Comparison of ENCODE assay signal across 16 cellular contexts in the genomic region with DNA sequence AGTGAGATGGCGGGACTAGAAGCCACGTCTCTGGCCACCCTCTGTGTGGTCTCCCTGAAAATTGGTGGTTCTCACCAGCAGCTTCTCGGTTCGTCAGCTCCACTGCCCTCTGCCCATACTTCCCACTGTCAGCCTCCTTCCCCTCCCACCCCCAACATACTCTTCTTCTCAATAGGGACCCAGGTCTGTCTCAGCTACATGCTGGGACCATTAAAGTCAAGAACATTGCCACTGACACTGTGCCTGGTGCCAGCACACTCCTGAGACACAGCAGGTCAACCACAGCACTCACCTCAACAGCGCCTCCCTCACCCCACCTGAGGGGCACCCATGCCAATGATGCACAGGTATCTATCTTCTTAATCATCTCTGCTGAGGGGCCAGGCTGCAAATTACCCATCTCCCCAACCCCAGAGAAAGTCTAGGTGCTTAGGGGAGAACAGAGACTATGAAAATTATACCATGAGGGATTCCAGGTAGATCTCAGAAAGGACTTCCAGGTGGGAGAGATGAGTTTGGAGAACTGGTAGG. TPM values are rescaled to one million over a fixed set of nuclear protein-coding genes. Genes with fewer than 3 reads are reported as not detected.
A peak's percentile ranks its signal among the peaks of the same experiment; 100 is the strongest.
DNase-seq lines count a peak whose midpoint lies in the region; ATAC-seq and TF ChIP-seq lines count a peak whose summit lies in the region.
"Had no signal": no experiment of that assay in that cellular context is flagged by ENCODE, and none has a peak within 500 bp of the region (broad histone marks: within the 10 kb centered on the region; RNA-seq: fewer than 3 reads in every experiment).

No MANE protein-coding gene starts in this region.

- no peak overlapping the region for H3K4me2 ChIP-seq in H9 (ENCODE audit: insufficient read depth, insufficient read length, low read length)

- peaks cover 9% of the 10 kb centered on the region; the same call in 1 of the 2 replicates for H3K27me3 ChIP-seq in H9 (ENCODE audit: insufficient read depth, low read length)

- H3K79me2 ChIP-seq in H9 (ENCODE audit: insufficient read depth, low read length) = no peaks in the 10 kb centered on the region

- H3K4ac ChIP-seq in H9 (ENCODE audit: low read depth, low read length) = no peak overlapping the region

- H4K20me1 ChIP-seq in H9 (ENCODE audit: control insufficient read depth, insufficient read depth, insufficient read length) = no peaks in the 10 kb centered on the region

- H3K27ac Mint-ChIP-seq in activated T-cell treated with anti-CD3 and anti-CD28 coated beads, Interleukin-2, amount 50 U/mL, for 24 hours = no peak overlapping the region
- H3K27ac Mint-ChIP-seq in H9 = no peak overlapping the region
- no peak overlapping the region for H3K27ac Mint-ChIP-seq in chondrocyte (ENCODE audit: unreplicated experiment)
- no peak overlapping the region for H3K27ac Mint-ChIP-seq in neural crest cell (ENCODE audit: unreplicated experiment)
- H3K27ac Mint-ChIP-seq in HFFc6 = no peak overlapping the region; the same call in 1 of the 2 replicates

- no peak overlapping the region for H4K8ac ChIP-seq in H9 (replicated peaks; ENCODE audit: insufficient read length, low read depth, low read length)

- H3K56ac ChIP-seq in H9 (ENCODE audit: insufficient read length, low read depth, low read length) = no peak overlapping the region

- H3K9me3 Mint-ChIP-seq in activated T-cell treated with anti-CD3 and anti-CD28 coated beads, Interleukin-2, amount 50 U/mL, for 24 hours = no peaks in the 10 kb centered on the region
- peaks cover 6 to 9% of the 10 kb centered on the region in 2 experiments; a peak in 3 of 5 replicates for H3K9me3 Mint-ChIP-seq in H9
- no peaks in the 10 kb centered on the region for H3K9me3 Mint-ChIP-seq in chondrocyte (ENCODE audit: low read depth)
- H3K9me3 Mint-ChIP-seq in neural crest cell = peaks cover 8% of the 10 kb centered on the region
- H3K9me3 Mint-ChIP-seq in HFFc6 = no peaks in the 10 kb centered on the region

- no peak overlapping the region for H2BK12ac ChIP-seq in H9 (ENCODE audit: insufficient read length, low read depth, low read length)

- no peak overlapping the region for H3T11ph ChIP-seq in H9 (ENCODE audit: low read length)

- H2BK20ac ChIP-seq in H9 (ENCODE audit: low read depth, low read length, poor library complexity, severe bottlenecking) = no peak overlapping the region

- no peaks in the 10 kb centered on the region for H3K4me1 ChIP-seq in H9 (ENCODE audit: insufficient read depth, low read length)
- H3K4me1 ChIP-seq: colonic mucosa had no signal

- H3K79me1 ChIP-seq in H9 (ENCODE audit: insufficient read depth, low read depth, low read length, poor library complexity, severe bottlenecking) = no peaks in the 10 kb centered on the region

- H2BK5ac ChIP-seq in H9 (ENCODE audit: insufficient read length, low read length) = no peak overlapping the region

- DNase-seq in activated T-cell treated with anti-CD3 and anti-CD28 coated beads, Interleukin-2, amount 50 U/mL, for 24 hours = no peak
- no peak for DNase-seq in activated T-cell treated with anti-CD3 and anti-CD28 coated beads, Interleukin-2, amount 50 U/mL, for 48 hours
- DNase-seq in H9 = no peak
- DNase-seq in chondrocyte (ENCODE audit: low spot score) = no peak
- no peak for DNase-seq in neural crest cell (ENCODE audit: low read depth, low spot score)
- no peak for DNase-seq in HFFc6
- DNase-seq in hepatic stellate cell (ENCODE audit: low spot score) = no peak
- DNase-seq: ACHN; activated CD8-positive, alpha-beta memory T cell treated with anti-CD3 and anti-CD28 coated beads for 24 hours; colonic mucosa; hypothalamus; left lung; SHP77; stomach had no signal

- H2BK120ac ChIP-seq in H9 (ENCODE audit: low read depth, low read length, poor library complexity, severe bottlenecking) = no peak overlapping the region

- peaks cover 7% of the 10 kb centered on the region for H3K36me3 Mint-ChIP-seq in activated T-cell treated with anti-CD3 and anti-CD28 coated beads, Interleukin-2, amount 50 U/mL, for 24 hours (ENCODE audit: low read depth)
- H3K36me3 Mint-ChIP-seq in H9 (ENCODE audit: insufficient read depth in 1 of 3, low read depth in 3 of 3) = peaks cover 0 to 5% (median 0%) of the 10 kb centered on the region in 3 experiments; a peak in 1 of 7 replicates
- H3K36me3 Mint-ChIP-seq in chondrocyte (ENCODE audit: low read depth) = no peaks in the 10 kb centered on the region
- H3K36me3 Mint-ChIP-seq in neural crest cell (ENCODE audit: low read depth) = peaks cover 9% of the 10 kb centered on the region
- H3K36me3 Mint-ChIP-seq in HFFc6 (ENCODE audit: low read depth) = no peaks in the 10 kb centered on the region

- H3K4me1 Mint-ChIP-seq in activated T-cell treated with anti-CD3 and anti-CD28 coated beads, Interleukin-2, amount 50 U/mL, for 24 hours (ENCODE audit: low read depth) = peaks cover 43% of the 10 kb centered on the region
- H3K4me1 Mint-ChIP-seq in H9 = peaks cover 14 to 34% of the 10 kb centered on the region in 2 experiments
- peaks cover 38% of the 10 kb centered on the region for H3K4me1 Mint-ChIP-seq in chondrocyte (ENCODE audit: low read depth)
- H3K4me1 Mint-ChIP-seq in neural crest cell = peaks cover 24% of the 10 kb centered on the region
- peaks cover 18% of the 10 kb centered on the region for H3K4me1 Mint-ChIP-seq in HFFc6 (ENCODE audit: low read depth)

- no peak overlapping the region for H3K23ac ChIP-seq in H9 (ENCODE audit: insufficient read length, low read depth, low read length)

- H3K14ac ChIP-seq in H9 (ENCODE audit: insufficient read depth, low read length) = no peak overlapping the region

- H4K91ac ChIP-seq in H9 (ENCODE audit: insufficient read length, low read depth, low read length) = no peak overlapping the region

- no peak overlapping the region for H3K18ac ChIP-seq in H9 (ENCODE audit: insufficient read length, low read depth, low read length)

- no peak overlapping the region for H4K5ac ChIP-seq in H9 (ENCODE audit: insufficient read length, low read depth, low read length)

- ATAC-seq in GM21825 (IDR thresholded peaks at IDR 0.05; ENCODE audit: unreplicated experiment) = no peak
- ATAC-seq: esophagus mucosa, left lung had no signal

- H2AFZ ChIP-seq in H9 (ENCODE audit: low read length) = no peak overlapping the region

- H3K9ac ChIP-seq in H9 (ENCODE audit: extremely low read depth, insufficient read length, low read length) = no peak overlapping the region

- no peak overlapping the region for H2AK5ac ChIP-seq in H9 (ENCODE audit: insufficient read length, low read length)

- H3K23me2 ChIP-seq in H9 (ENCODE audit: insufficient read length, low read depth, low read length, poor library complexity, severe bottlenecking) = peaks cover 17% of the 10 kb centered on the region

- peaks cover 6% of the 10 kb centered on the region for H3K27me3 Mint-ChIP-seq in activated T-cell treated with anti-CD3 and anti-CD28 coated beads, Interleukin-2, amount 50 U/mL, for 24 hours
- H3K27me3 Mint-ChIP-seq in H9 (ENCODE audit: low read depth) (peaks cover 50% of the 10 kb centered on the region), chondrocyte (ENCODE audit: low read depth) (no peaks in the 10 kb centered on the region), neural crest cell (ENCODE audit: low read depth) (peaks cover 68% of the 10 kb centered on the region), HFFc6 (ENCODE audit: insufficient read depth) (peaks cover 20% of the 10 kb centered on the region)

- no peaks in the 10 kb centered on the region for H3K9me3 ChIP-seq in H9 (ENCODE audit: control insufficient read depth, low read depth, low read length)
- H3K9me3 ChIP-seq: colonic mucosa, left lung, stomach had no signal

- no CpG with 5 or more reads among the region's 5 CpGs for WGBS in H9 (ENCODE audit: extremely low coverage, insufficient read length, low lambda C conversion rate)

- peak overlapping the region; percentile 68 for H3K4me3 Mint-ChIP-seq in activated T-cell treated with anti-CD3 and anti-CD28 coated beads, Interleukin-2, amount 50 U/mL, for 24 hours
- peak overlapping the region; percentile 92 to 94; a peak in 3 of 5 replicates for H3K4me3 Mint-ChIP-seq in H9
- H3K4me3 Mint-ChIP-seq in chondrocyte (ENCODE audit: unreplicated experiment) = peak overlapping the region; percentile 70
- peak overlapping the region; percentile 89 for H3K4me3 Mint-ChIP-seq in neural crest cell
- H3K4me3 Mint-ChIP-seq in HFFc6 = no peak overlapping the region

- H2BK15ac ChIP-seq in H9 (ENCODE audit: low read depth, low read length) = no peak overlapping the region

- no peak overlapping the region for H3K27ac ChIP-seq in H9 (ENCODE audit: insufficient read length, low read depth, low read length)
- H3K27ac ChIP-seq: colonic mucosa, left lung had no signal

- no peak for TF ChIP-seq CTCF in H9 (conservative IDR thresholded peaks at IDR 0.05)
- no peak for TF ChIP-seq CTCF in chondrocyte (IDR thresholded peaks at IDR 0.05)
- no peak for TF ChIP-seq CTCF in neural crest cell (conservative IDR thresholded peaks at IDR 0.05)
- TF ChIP-seq CTCF in HFFc6 (IDR thresholded peaks at IDR 0.05) = no peak

RNA-seq across cellular contexts. Expression of a gene that starts 1.3 kb away (rescaled TPM):
- total RNA-seq in H9 (2021) (1.6 and 2.0 TPM in 2 replicates), chondrocyte (11.1 to 40.5 TPM (median 37.4 TPM) in 3 replicates), neural crest cell (0.28 and 0.84 TPM in 2 replicates)
- total RNA-seq in HFFc6 (2021; fragmentation: NEBNext Ultra II Directional; extraction: Animal tissue kit (Norgen Biotek cat#: 25700)) = 1 to 10 TPM in 2 of 6 experiments, under 1 TPM in 4; 0.20 to 2.2 (median 0.69) TPM

RNA-seq across cellular contexts. Expression of a gene that starts 15.8 kb away (rescaled TPM):
- not detected in 2 replicates for total RNA-seq in H9 (2021)
- total RNA-seq in chondrocyte = 0.25 TPM in 1 of 3 replicates, not detected in the others
- total RNA-seq in neural crest cell = not detected in 2 replicates
- not detected for total RNA-seq in HFFc6 (2021; fragmentation: NEBNext Ultra II Directional; extraction: Animal tissue kit (Norgen Biotek cat#: 25700))
- total RNA-seq: colonic mucosa, esophagus mucosa, left lung, stomach had no signal

RNA-seq across cellular contexts. Expression of a gene that starts 47.3 kb away (rescaled TPM):
- total RNA-seq in H9 (2021) (17.5 and 20.0 TPM in 2 replicates), chondrocyte (22.6 to 25.5 TPM (median 24.1 TPM) in 3 replicates), neural crest cell (15.3 and 16.2 TPM in 2 replicates)
- total RNA-seq in HFFc6 (2021; fragmentation: NEBNext Ultra II Directional; extraction: Animal tissue kit (Norgen Biotek cat#: 25700)) = 1 to 10 TPM; 5.1 to 7.0 (median 6.1) TPM

RNA-seq across cellular contexts. Expression of a gene that starts 49.9 kb away (rescaled TPM):
- total RNA-seq in H9 (2021) (2,038 and 2,051 TPM in 2 replicates), chondrocyte (1,031 to 1,318 TPM (median 1,035 TPM) in 3 replicates), neural crest cell (1,874 and 1,957 TPM in 2 replicates)
- total RNA-seq in HFFc6 (2021; fragmentation: NEBNext Ultra II Directional; extraction: Animal tissue kit (Norgen Biotek cat#: 25700)) = 1,000 to 10,000 TPM; 1,574 to 1,911 (median 1,762) TPM
